8 cellular contexts compared by ENCODE assay signal in genomic region chr5:96876292-96876850, GRCh38. TPM values are rescaled to one million over a fixed set of nuclear protein-coding genes. Genes with fewer than 3 reads are reported as not detected.
DNase-seq lines count a peak whose midpoint lies in the region; ATAC-seq and TF ChIP-seq lines count a peak whose summit lies in the region.

TSS of gene ERAP2 (plus strand) at chr5:96876500. CDS start at chr5:96879686, 3,186 bp downstream.

- peak; percentile 67 for DNase-seq in ACHN
- DNase-seq in NCI-H69 (lab: John Stamatoyannopoulos, UW): peak; percentile 53
- DNase-seq in ascending aorta (ENCODE audit: low spot score in 2 of 2): no peak
- peak; percentile 64 to 66 (median 64) for DNase-seq in immature natural killer cell
- peak; percentile 37 for DNase-seq in smooth muscle cell of the brain vasculature (ENCODE audit: low read depth, low spot score)
- DNase-seq in foreskin melanocyte: no peak

- H3K9me3 ChIP-seq in ascending aorta: no peaks in the 10 kb centered on the region

- peaks cover 43 to 58% of the 10 kb centered on the region in 2 donors for H3K4me1 Mint-ChIP-seq in immature natural killer cell

- H3K36me3 Mint-ChIP-seq in immature natural killer cell: peaks cover 14 to 21% (median 19%) of the 10 kb centered on the region in 3 donors

- H3K4me3 ChIP-seq in ascending aorta: peak within 1 kb of the TSS; percentile 60 to 85

- in situ Hi-C loops in ACHN (cut with HindIII; ENCODE audit: low pct_ligation_motif_present, low pct_unique_long_range_greater_than_20kb, low sequenced_read_pairs): no loop called here

- H3K27me3 ChIP-seq in ascending aorta: no peaks in the 10 kb centered on the region

- no peaks in the 10 kb centered on the region for H3K4me1 ChIP-seq in ascending aorta

- peak within 1 kb of the TSS; percentile 96 to 98 (median 97) for H3K4me3 Mint-ChIP-seq in immature natural killer cell

- H3K27ac Mint-ChIP-seq in immature natural killer cell: peak within 1 kb of the TSS; percentile 91 to 97 (median 96)

- H3K27me3 Mint-ChIP-seq in immature natural killer cell (ENCODE audit: low read depth in 3 of 3): peaks cover 0 to 8% (median 5%) of the 10 kb centered on the region in 3 donors

- TF ChIP-seq CTCF in ascending aorta (IDR thresholded peaks at IDR 0.05): no peak

- H3K36me3 ChIP-seq in ascending aorta: no peaks in the 10 kb centered on the region

- H3K27ac ChIP-seq in ascending aorta: peak within 1 kb of the TSS; percentile 41 to 42

- ATAC-seq in GM18499 (IDR thresholded peaks at IDR 0.05; ENCODE audit: insufficient read depth, unreplicated experiment) (peak; percentile 40), HG02884 (IDR thresholded peaks at IDR 0.05; ENCODE audit: unreplicated experiment) (peak; percentile 44)

- no peaks in the 10 kb centered on the region for H3K9me3 Mint-ChIP-seq in immature natural killer cell

- intact Hi-C loops in ascending aorta (cut with DNase I): loop anchor here (5.0 kb wide), 1 partner anchor 56 kb away; no protein-coding TSS in a partner anchor

RNA-seq across cellular contexts. Expression of gene ERAP2, which starts in this region (rescaled TPM):
- total RNA-seq in ascending aorta: 20.6 TPM
- 100 to 1,000 TPM in 1 of 3 donors, 1 to 10 TPM in 2; 3.9 to 129 (median 8.1) TPM for polyA plus RNA-seq in immature natural killer cell

Comparison
In these comparisons a context has a peak if more than half of its experiments do, and no peak if none do; other contexts are left out.
1. DNase-seq: peak in ACHN (single experiment), NCI-H69 (single experiment), immature natural killer cell (3 of 3) and smooth muscle cell of the brain vasculature (single experiment); none in ascending aorta (0 of 2) and foreskin melanocyte (single experiment).